Comparison of ENCODE assay signal across 13 cellular contexts in the genomic region with DNA sequence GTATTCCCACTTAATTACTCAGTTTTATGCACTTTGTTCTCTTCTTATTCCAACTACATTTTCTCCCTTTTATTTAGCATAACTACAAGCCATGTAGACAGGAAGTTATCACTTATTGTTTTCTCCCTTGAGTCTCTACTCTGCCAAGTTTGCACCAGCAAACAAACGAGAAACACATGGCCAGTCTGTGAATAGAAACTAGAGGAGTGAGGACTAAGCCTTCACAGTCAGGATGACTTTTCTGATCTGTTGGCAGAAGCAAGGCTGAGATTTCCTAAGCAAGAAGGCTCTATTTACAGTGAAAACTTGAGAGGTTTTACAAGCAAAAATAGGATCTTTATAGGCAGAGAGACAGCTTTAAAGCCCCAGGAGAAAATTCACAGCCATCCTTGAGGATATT.
DNase-seq lines count a peak whose midpoint lies in the region; ATAC-seq and TF ChIP-seq lines count a peak whose summit lies in the region.
"Had no signal": no experiment of that assay in that cellular context is flagged by ENCODE, and none has a peak within 500 bp of the region (broad histone marks: within the 10 kb centered on the region; RNA-seq: fewer than 3 reads in every experiment).

No MANE protein-coding gene starts in this region.

- DNase-seq in DMS 273 (lab: John Stamatoyannopoulos, UW; ENCODE audit: unreplicated experiment) (peak; percentile 7), DMS 273 treated with DMSO at 0.1 percent for 48 hours (lab: John Stamatoyannopoulos, UW) (no peak), choroid plexus epithelial cell (ENCODE audit: low read depth) (peak; percentile 80), iris pigment epithelial cell (ENCODE audit: low read depth) (peak; percentile 61), T-helper 17 cell (no peak), hepatic stellate cell (ENCODE audit: low spot score) (no peak)
- DNase-seq in stimulated activated CD8-positive, alpha-beta memory T cell treated with anti-CD3 and anti-CD28 coated beads, Interleukin-4, amount 100 ng/mL, for 48 hours = no peak
- DNase-seq: DMS79, kidney glomerular epithelial cell, substantia nigra had no signal

- H3K27me3 ChIP-seq in subcutaneous abdominal adipose tissue (ENCODE audit: control insufficient read depth in 5 of 5, insufficient read depth in 4 of 5, low read length in 5 of 5) = no peaks in the 10 kb centered on the region

- no peaks in the 10 kb centered on the region for H3K9me3 ChIP-seq in subcutaneous abdominal adipose tissue (ENCODE audit: control insufficient read depth in 5 of 5, low read length in 5 of 5)
- H3K9me3 ChIP-seq in T-helper 17 cell (ENCODE audit: control insufficient read depth, low read length, poor library complexity, severe bottlenecking) = no peaks in the 10 kb centered on the region

- H3K27ac Mint-ChIP-seq in T-helper 17 cell = no peak overlapping the region

- H3K36me3 Mint-ChIP-seq in T-helper 17 cell (ENCODE audit: low read depth) = no peaks in the 10 kb centered on the region

- H3K9ac ChIP-seq in subcutaneous abdominal adipose tissue (ENCODE audit: low read length in 5 of 5) = peak overlapping the region in 2 of 5 donors; percentile 1 to 63
- H3K9ac ChIP-seq: parathyroid adenoma had no signal

- H3K4me1 ChIP-seq in subcutaneous abdominal adipose tissue (ENCODE audit: control insufficient read depth in 5 of 5, insufficient read depth in 5 of 5, low read length in 5 of 5) = peaks cover 0 to 12% (median 3%) of the 10 kb centered on the region in 5 donors
- H3K4me1 ChIP-seq: parathyroid adenoma had no signal

- H3K4me3 Mint-ChIP-seq in T-helper 17 cell = no peak overlapping the region

- H3K36me3 ChIP-seq in subcutaneous abdominal adipose tissue (ENCODE audit: control insufficient read depth in 5 of 5, insufficient read depth in 5 of 5, low read length in 5 of 5) = no peaks in the 10 kb centered on the region

- H3K4me1 Mint-ChIP-seq in T-helper 17 cell = no peaks in the 10 kb centered on the region

- H3K27ac ChIP-seq in subcutaneous abdominal adipose tissue (ENCODE audit: low read depth, low read length) = peak overlapping the region; percentile 2
- H3K27ac ChIP-seq: 22Rv1, parathyroid adenoma had no signal

- no peak for TF ChIP-seq CTCF in choroid plexus epithelial cell (conservative IDR thresholded peaks at IDR 0.05; ENCODE audit: low read depth, low read length)

- H3K4me3 ChIP-seq in choroid plexus epithelial cell (ENCODE audit: low read depth, low read length) = no peak overlapping the region
- no peak overlapping the region for H3K4me3 ChIP-seq in subcutaneous abdominal adipose tissue (ENCODE audit: low read depth in 1 of 5, low read length in 5 of 5)

- no peaks in the 10 kb centered on the region for H3K27me3 Mint-ChIP-seq in T-helper 17 cell

- no peak for ATAC-seq in T-helper 17 cell

Comparison
In these comparisons a context has a peak if more than half of its experiments do, and no peak if none do; other contexts are left out.
1. DNase-seq: peak in DMS 273 (single experiment), choroid plexus epithelial cell (single experiment) and iris pigment epithelial cell (single experiment); none in DMS 273 treated with DMSO at 0.1 percent for 48 hours (single experiment), T-helper 17 cell (0 of 3), hepatic stellate cell (single experiment) and stimulated activated CD8-positive, alpha-beta memory T cell treated with anti-CD3 and anti-CD28 coated beads, Interleukin-4, amount 100 ng/mL, for 48 hours (single experiment).